8 cellular contexts compared by ENCODE assay signal in genomic region chr5:179658179-179658856, GRCh38. TPM values are rescaled to one million over a fixed set of nuclear protein-coding genes. Genes with fewer than 3 reads are reported as not detected.
DNase-seq lines count a peak whose midpoint lies in the region; ATAC-seq and TF ChIP-seq lines count a peak whose summit lies in the region.
"Not testable (repeated sequence)": the region's sequence is repeated elsewhere in the genome, so short reads cannot be mapped to it uniquely, and the experiment has no call there.

No MANE protein-coding gene starts in this region.

- not testable (repeated sequence) for H3K9me3 ChIP-seq in CD4-positive, alpha-beta T cell (ENCODE audit: control insufficient read depth, low read length); lung (ENCODE audit: control insufficient read depth in 2 of 2, insufficient read depth in 1 of 2, low read length in 1 of 2); spleen

- not testable (repeated sequence) for DNase-seq in CD4-positive, alpha-beta T cell; epithelial cell of prostate (ENCODE audit: low read depth, low spot score); lung (ENCODE audit: low spot score); spleen
- peak; percentile 8 for DNase-seq in NCI-H82 (lab: John Stamatoyannopoulos, UW)
- DNase-seq in activated T-cell treated with anti-CD3 and anti-CD28 coated beads, Interleukin-2, amount 50 U/mL, for 1 hour = peak; percentile 34

- POLR2A ChIA-PET in CD4-positive, alpha-beta T cell (lab: Charles Lee) = not testable (repeated sequence)

- H3K4me1 ChIP-seq in lung (ENCODE audit: control insufficient read depth in 2 of 2, insufficient read depth in 2 of 2, low read length in 2 of 2) = not testable (repeated sequence)
- peaks cover 0 to 16% (median 7%) of the 10 kb centered on the region in 6 donors for H3K4me1 ChIP-seq in spleen

- H3K36me3 ChIP-seq in lung (ENCODE audit: control insufficient read depth in 2 of 2, insufficient read depth in 2 of 2, low read length in 2 of 2); spleen: not testable (repeated sequence)

- H3K4me3 ChIP-seq in lung (peak overlapping the region; percentile 49), spleen (peak overlapping the region; percentile 21 to 66 (median 40))

- 5 to 6% methylated on average over 10 of the region's 29 CpGs for WGBS in lung, 2 donors
- WGBS in spleen, 5 donors = 6 to 19% (median 7%) methylated on average over 10 to 11 of the region's 29 CpGs

- H3K9me3 Mint-ChIP-seq in CD4-positive, alpha-beta T cell = not testable (repeated sequence)

- not testable (repeated sequence) for H3K27me3 ChIP-seq in CD4-positive, alpha-beta T cell (ENCODE audit: control insufficient read depth, insufficient read depth, low read length); lung (ENCODE audit: control insufficient read depth, insufficient read depth); spleen (replicated peaks in 1 of 7)

- not testable (repeated sequence) for TF ChIP-seq POLR2A in spleen (IDR thresholded peaks at IDR 0.05)

- H3K36me3 Mint-ChIP-seq in CD4-positive, alpha-beta T cell (ENCODE audit: low read depth) = not testable (repeated sequence)

- not testable (repeated sequence) for H3K27ac ChIP-seq in CD4-positive, alpha-beta T cell (ENCODE audit: low read depth, low read length)
- peak overlapping the region; percentile 40 for H3K27ac ChIP-seq in epithelial cell of prostate
- peak overlapping the region in 1 of 2 donors; percentile 60 for H3K27ac ChIP-seq in lung (ENCODE audit: low read depth in 1 of 2, low read length in 1 of 2)
- peak overlapping the region in 4 of 8 donors; percentile 55 to 63 (median 61) for H3K27ac ChIP-seq in spleen

- not testable (repeated sequence) for H3K27ac Mint-ChIP-seq in CD4-positive, alpha-beta T cell

- not testable (repeated sequence) for H3K27me3 Mint-ChIP-seq in CD4-positive, alpha-beta T cell

- CTCF ChIA-PET in CD4-positive, alpha-beta T cell (lab: Charles Lee) = interaction anchor here (0.6 kb wide), 1 partner anchor 116 kb away, joined by 3 read pairs; no protein-coding TSS in a partner anchor

- intact Hi-C loops in CD4-positive, alpha-beta T cell (cut with DNase I, micrococcal nuclease) = loop anchor here in 1 of 2 experiments (2.0 to 10.0 kb wide), 2 partner anchors 138 to 494 kb away; no protein-coding TSS in a partner anchor
- intact Hi-C loops in spleen (cut with DNase I; ENCODE audit: low total_unique reads) = not testable (repeated sequence)

- not testable (repeated sequence) for ATAC-seq in CD4-positive, alpha-beta T cell (ENCODE audit: poor library complexity)
- ATAC-seq in GM19452 (IDR thresholded peaks at IDR 0.05; ENCODE audit: unreplicated experiment) = peak; percentile 55
- peak; percentile 65 for ATAC-seq in HG03066 (IDR thresholded peaks at IDR 0.05; ENCODE audit: low read depth, unreplicated experiment)
- peak; percentile 15 for ATAC-seq in lung (ENCODE audit: insufficient read depth, low FRiP score)

- H3K4me3 Mint-ChIP-seq in CD4-positive, alpha-beta T cell = peak overlapping the region; percentile 69

- H3K4me1 Mint-ChIP-seq in CD4-positive, alpha-beta T cell (ENCODE audit: low read depth) = not testable (repeated sequence)

- TF ChIP-seq CTCF in CD4-positive, alpha-beta T cell (IDR thresholded peaks at IDR 0.05); lung (IDR thresholded peaks at IDR 0.05; ENCODE audit: control extremely low read depth, extremely low read depth): not testable (repeated sequence)
- TF ChIP-seq CTCF in spleen (IDR thresholded peaks at IDR 0.05 in 8 of 11, conservative IDR thresholded peaks at IDR 0.05 in 3 of 11) = peak in 1 of 11 experiments; percentile 19

RNA-seq across cellular contexts. Expression of gene CBY3, which starts 22.5 kb away (rescaled TPM):
- total RNA-seq in CD4-positive, alpha-beta T cell = under 1 TPM; 0.36 to 0.64 TPM
- total RNA-seq in lung (not detected), spleen (1 to 10 TPM in 1 of 7 donors, not detected in 6; 1.6 TPM)
- polyA plus RNA-seq in lung (under 1 TPM; 0.10 to 0.22 TPM), spleen (under 1 TPM in 1 of 3 donors, not detected in 2; 0.12 TPM)

RNA-seq across cellular contexts. Expression of gene HNRNPH1, which starts 34.8 kb away (rescaled TPM):
- total RNA-seq in CD4-positive, alpha-beta T cell = 1,000 to 10,000 TPM; 2,404 to 2,435 TPM
- 1,000 to 10,000 TPM in 1 of 2 donors, 100 to 1,000 TPM in 1; 422 to 1,791 TPM for total RNA-seq in lung
- 100 to 1,000 TPM; 185 to 189 TPM for polyA plus RNA-seq in lung
- total RNA-seq in spleen = 100 to 1,000 TPM; 653 to 931 (median 803) TPM
- polyA plus RNA-seq in spleen = 100 to 1,000 TPM; 214 to 468 (median 451) TPM

RNA-seq across cellular contexts. Expression of gene CANX, which starts 40.4 kb away (rescaled TPM):
- 100 to 1,000 TPM; 150 to 152 TPM for total RNA-seq in CD4-positive, alpha-beta T cell
- total RNA-seq in lung (100 to 1,000 TPM; 340 to 924 TPM), spleen (100 to 1,000 TPM; 246 to 470 (median 419) TPM)
- polyA plus RNA-seq in lung (100 to 1,000 TPM; 132 to 248 TPM), spleen (10 to 100 TPM; 36.5 to 56.4 (median 53.0) TPM)
